8 cellular contexts compared by ENCODE assay signal in the genomic region with DNA sequence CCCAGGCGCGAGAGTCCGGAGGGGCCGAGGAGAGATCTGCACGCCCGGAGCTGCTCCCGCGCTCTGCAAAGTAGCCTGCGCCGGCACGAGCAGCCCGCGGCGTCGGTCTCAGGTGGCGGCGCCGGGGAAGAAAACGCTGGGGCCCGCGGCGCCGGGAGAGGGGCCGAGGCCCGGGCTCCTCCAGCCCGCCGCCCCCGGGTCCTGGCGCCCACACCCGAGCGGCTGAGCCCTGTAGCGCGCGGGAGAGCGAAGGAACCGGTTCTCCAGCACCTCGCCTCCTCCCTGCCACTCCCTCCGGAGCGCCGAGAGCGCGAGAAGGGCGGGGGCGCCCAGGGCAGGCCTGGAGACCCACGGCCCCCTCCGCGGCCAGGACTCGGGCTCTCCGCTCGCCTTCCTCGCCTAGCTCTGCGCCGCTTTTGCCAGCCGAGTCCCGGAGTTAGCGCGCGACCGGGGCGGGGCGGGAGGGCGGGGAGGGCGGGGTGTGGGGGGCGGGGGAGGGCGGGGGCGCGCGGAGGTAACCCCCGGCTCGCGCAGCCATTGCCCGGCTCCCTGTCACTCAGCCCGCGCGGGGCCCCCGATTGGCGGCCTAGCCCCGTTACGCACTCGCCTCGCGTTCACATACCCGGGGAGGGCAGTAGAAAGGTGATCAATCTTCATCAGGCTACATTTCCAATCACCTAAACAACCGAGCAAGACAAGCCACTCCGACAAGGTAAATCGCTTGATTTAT. TPM values are rescaled to one million over a fixed set of nuclear protein-coding genes. Genes with fewer than 3 reads are reported as not detected.
DNase-seq lines count a peak whose midpoint lies in the region; ATAC-seq and TF ChIP-seq lines count a peak whose summit lies in the region.

A gene (plus strand): TSS at position 645 of the 730 bp plus-strand sequence. CDS start 2,161 bp downstream, outside the sequence.

- no peaks in the 10 kb centered on the region for H3K9me2 ChIP-seq in DOHH2 (replicated peaks; ENCODE audit: control insufficient read depth, low read length)

- ATAC-seq in GM21390 (IDR thresholded peaks at IDR 0.05; ENCODE audit: unreplicated experiment) (peak; percentile 77), gastroesophageal sphincter (peak; percentile 44)

- intact Hi-C loops in ovary (cut with DNase I) = no loop called here

- H3K27ac ChIP-seq in DOHH2 (ENCODE audit: low read depth, low read length) (no peak within 1 kb of the TSS), gastroesophageal sphincter (no peak within 1 kb of the TSS), ovary (no peak within 1 kb of the TSS)

- peak; percentile 91 for DNase-seq in HK-2 (ENCODE audit: unreplicated experiment)
- peak; percentile 58 for DNase-seq in NCI-H748 treated with DMSO at 0.1 percent for 48 hours (lab: John Stamatoyannopoulos, UW)
- DNase-seq in activated CD8-positive, alpha-beta memory T cell treated with anti-CD3 and anti-CD28 coated beads, Interleukin-2, amount 50 U/mL, for 48 hours = peak; percentile 85
- peak in 4 of 5 donors; percentile 60 to 68 (median 64) for DNase-seq in ovary
- DNase-seq in cerebellar nuclear complex (lab: John Stamatoyannopoulos, UW) = no peak

- H3K36me3 ChIP-seq in DOHH2 (ENCODE audit: control insufficient read depth, low read length) (no peaks in the 10 kb centered on the region), gastroesophageal sphincter (peaks cover 0 to 27% of the 10 kb centered on the region in 2 donors), ovary (no peaks in the 10 kb centered on the region)

- H3K79me2 ChIP-seq in DOHH2 (ENCODE audit: control insufficient read depth, low read length) = no peaks in the 10 kb centered on the region

- H3F3A ChIP-seq in DOHH2 (ENCODE audit: control insufficient read depth, insufficient read depth) = peaks cover 15% of the 10 kb centered on the region

- TF ChIP-seq EP300 in gastroesophageal sphincter (IDR thresholded peaks at IDR 0.05) = no peak
- no peak for TF ChIP-seq EP300 in ovary (IDR thresholded peaks at IDR 0.05)

- peak within 1 kb of the TSS; percentile 91 for H3K4me2 ChIP-seq in DOHH2 (ENCODE audit: low read length)

- H3K4me3 ChIP-seq in DOHH2 (ENCODE audit: low read length) (peak within 1 kb of the TSS; percentile 94), gastroesophageal sphincter (peak within 1 kb of the TSS; percentile 28 to 62), ovary (peak within 1 kb of the TSS; percentile 39)

- peaks cover 35% of the 10 kb centered on the region for H3K4me1 ChIP-seq in DOHH2 (ENCODE audit: control insufficient read depth, low read length)
- peaks cover 0 to 68% (median 24%) of the 10 kb centered on the region in 3 donors for H3K4me1 ChIP-seq in gastroesophageal sphincter
- peaks cover 10% of the 10 kb centered on the region for H3K4me1 ChIP-seq in ovary (ENCODE audit: insufficient read depth)

- TF ChIP-seq POLR2A in gastroesophageal sphincter (IDR thresholded peaks at IDR 0.05) = no peak
- TF ChIP-seq POLR2A in ovary (IDR thresholded peaks at IDR 0.05) = no peak

- no peaks in the 10 kb centered on the region for H3K9me3 ChIP-seq in DOHH2 (ENCODE audit: control insufficient read depth, insufficient read depth, low read length)
- H3K9me3 ChIP-seq in gastroesophageal sphincter = peaks cover 0 to 26% (median 0%) of the 10 kb centered on the region in 3 donors
- peaks cover 0 to 6% of the 10 kb centered on the region in 2 donors for H3K9me3 ChIP-seq in ovary

- peaks cover 62% of the 10 kb centered on the region for H3K27me3 ChIP-seq in DOHH2 (ENCODE audit: control insufficient read depth, low read length)
- H3K27me3 ChIP-seq in gastroesophageal sphincter = peaks cover 99% of the 10 kb centered on the region
- H3K27me3 ChIP-seq in ovary = no peaks in the 10 kb centered on the region

- H4K20me1 ChIP-seq in DOHH2 (ENCODE audit: control insufficient read depth, insufficient read depth, low read depth, low read length) = 0 out of 2 replicates have a peak, but pooled peaks cover 3% of the 10 kb centered on the region

- WGBS in gastroesophageal sphincter (ENCODE audit: low coverage in 1 of 2), 2 donors = 0 to 4% methylated on average over 4 to 9 of the region's 86 CpGs
- WGBS in ovary, 3 donors = 0 to 1% (median 1%) methylated on average over 52 to 86 of the region's 86 CpGs

- no peak for TF ChIP-seq CTCF in DOHH2 (IDR thresholded peaks at IDR 0.05; ENCODE audit: low read depth, low read length, poor library complexity, severe bottlenecking)
- TF ChIP-seq CTCF in gastroesophageal sphincter (IDR thresholded peaks at IDR 0.05) = no peak
- no peak for TF ChIP-seq CTCF in ovary (IDR thresholded peaks at IDR 0.05)

RNA-seq across cellular contexts. Expression of the gene that starts here (rescaled TPM):
- total RNA-seq in gastroesophageal sphincter (under 1 TPM in 1 of 4 donors, not detected in 3; 0.62 TPM), ovary (under 1 TPM in 4 of 7 donors, not detected in 3; 0.18 to 0.92 (median 0.23) TPM)
- under 1 TPM; 0.04 to 0.07 TPM for polyA plus RNA-seq in ovary

Comparison
In these comparisons a context has a peak if more than half of its experiments do, and no peak if none do; other contexts are left out.
1. Peak in ATAC-seq and H3K4me3 ChIP-seq in gastroesophageal sphincter; RNA of the gene not detected or under 1 TPM.
2. Peak in DNase-seq and H3K4me3 ChIP-seq in ovary; RNA of the gene not detected or under 1 TPM.
3. H3K4me3 ChIP-seq: peak in every context shown above with its lines; median percentile 94 in DOHH2; 45 in gastroesophageal sphincter; 39 in ovary.
4. DNase-seq: peak in HK-2 (single experiment), NCI-H748 treated with DMSO at 0.1 percent for 48 hours (single experiment) and activated CD8-positive, alpha-beta memory T cell treated with anti-CD3 and anti-CD28 coated beads, Interleukin-2, amount 50 U/mL, for 48 hours (single experiment); none in cerebellar nuclear complex (0 of 2).